Comparison of ENCODE assay signal across 27 cellular contexts in genomic region chr12:94513527-94513926, GRCh38.
"Had no signal": no experiment of that assay in that cellular context is flagged by ENCODE, and none has a peak within 500 bp of the region (broad histone marks: within the 10 kb centered on the region; RNA-seq: fewer than 3 reads in every experiment).

No MANE protein-coding gene starts in this region.

- H3K4me1 ChIP-seq: suprapubic skin, testis, thyroid gland, tibial artery, tibial nerve, upper lobe of left lung, upper lobe of right lung, uterus, vagina had no signal

- H3K4me3 ChIP-seq: stomach, suprapubic skin, testis, thoracic aorta, thyroid gland, tibial artery, tibial nerve, transverse colon, upper lobe of left lung, upper lobe of right lung, uterus, vagina had no signal

- H3K27me3 ChIP-seq: stomach, suprapubic skin, testis, thyroid gland, tibial artery, tibial nerve, transverse colon, upper lobe of left lung, upper lobe of right lung, uterus, vagina had no signal

- H3K27ac ChIP-seq: stomach, suprapubic skin, testis, thoracic aorta, thyroid gland, tibial artery, tibial nerve, transverse colon, upper lobe of left lung, upper lobe of right lung, uterus, vagina had no signal

- H3K9me3 ChIP-seq: suprapubic skin, testis, thoracic aorta, thyroid gland, tibial artery, tibial nerve, transverse colon, upper lobe of left lung, upper lobe of right lung, uterus, vagina had no signal

- DNase-seq: stimulated activated CD4-positive, alpha-beta T cell treated with anti-CD3 and anti-CD28 coated beads, Interleukin-2, amount 100 ng/mL, for 48 hours; stimulated activated CD4-positive, alpha-beta T cell treated with anti-CD3 and anti-CD28 coated beads, Interleukin-4, amount 100 ng/mL, for 1 hour; stimulated activated CD4-positive, alpha-beta T cell treated with anti-CD3 and anti-CD28 coated beads, Interleukin-4, amount 100 ng/mL, for 24 hours; stimulated activated CD4-positive, alpha-beta T cell treated with anti-CD3 and anti-CD28 coated beads, Interleukin-4, amount 100 ng/mL, for 4 hours; stimulated activated CD8-positive, alpha-beta memory T cell treated with anti-CD3 and anti-CD28 coated beads, Interleukin-4, amount 100 ng/mL, for 48 hours; stimulated activated naive B cell treated with anti-CD40 and anti-IgM and Interleukin-4, amounts not matched to agents 10 μg/mL and 1 μg/mL and 100 μg/mL, for 72 hours; stimulated activated naive CD4-positive, alpha-beta T cell; stimulated activated naive CD4-positive, alpha-beta T cell treated with Interleukin-2 at 50 U/mL for 16 hours; stimulated activated naive CD8-positive, alpha-beta T cell treated with anti-CD3 and anti-CD28 coated beads, Interleukin-15, amount 100 ng/mL, for 72 hours; stimulated activated naive CD8-positive, alpha-beta T cell treated with anti-CD3 and anti-CD28 coated beads, Interleukin-15, Interleukin-2, amounts not matched to agents 100 U/mL and 50 U/mL, for 24 hours; stomach; substantia nigra; testis; thyroid gland; tibial artery; transverse colon; trophoblast cell; upper lobe of left lung; upper lobe of right lung; uterus had no signal

- H3K36me3 ChIP-seq: stomach, suprapubic skin, thoracic aorta, thyroid gland, tibial artery, tibial nerve, transverse colon, upper lobe of left lung, upper lobe of right lung, uterus, vagina had no signal

- FAIRE-seq: urothelium cell line had no signal

- ATAC-seq: stimulated activated effector memory CD8-positive, alpha-beta T cell treated with anti-CD3 and anti-CD28 coated beads, Interleukin-12 subunit alpha, Interleukin-12 subunit beta, amount 100 ng/mL, for 72 hours; stimulated activated memory B cell treated with anti-CD40 and anti-IgM and Interleukin-4, amounts not matched to agents 10 μg/mL and 1 μg/mL and 100 μg/mL, for 72 hours; stimulated activated naive B cell treated with anti-CD40 and anti-IgM and Interleukin-4, amounts not matched to agents 10 μg/mL and 1 μg/mL and 100 μg/mL, for 72 hours; stimulated activated naive CD8-positive, alpha-beta T cell treated with anti-CD3 and anti-CD28 coated beads, Interleukin-15, amount 100 ng/mL, for 72 hours; stimulated activated naive CD8-positive, alpha-beta T cell treated with anti-CD3 and anti-CD28 coated beads, Interleukin-15, Interleukin-2, amounts not matched to agents 100 U/mL and 50 U/mL, for 24 hours; upper lobe of right lung had no signal
